1 cellular context compared by ENCODE assay signal in genomic region chr18:28088477-28088876, GRCh38.
TF ChIP-seq lines count a peak whose summit lies in the region.

No MANE protein-coding gene starts in this region.

TF ChIP-seq in HepG2, 621 proteins besides CTCF, POLR2A, EP300 and RAD21 (continued from another document):
- no peak for TF ChIP-seq TEAD3 (CRISPR knock-in tag; optimal IDR thresholded peaks at IDR 0.05; ENCODE audit: borderline replicate concordance)
- TF ChIP-seq CENPX (CRISPR knock-in tag; IDR thresholded peaks at IDR 0.05): no peak
- no peak for TF ChIP-seq ZMYM4 (CRISPR knock-in tag; IDR thresholded peaks at IDR 0.05)
- TF ChIP-seq ATM (IDR thresholded peaks at IDR 0.05; ENCODE audit: borderline replicate concordance): no peak
